8 cellular contexts compared by ENCODE assay signal in genomic region chr20:56554869-56555268, GRCh38. TPM values are rescaled to one million over a fixed set of nuclear protein-coding genes. Genes with fewer than 3 reads are reported as not detected.
DNase-seq lines count a peak whose midpoint lies in the region; ATAC-seq and TF ChIP-seq lines count a peak whose summit lies in the region.

No MANE protein-coding gene starts in this region.

- TF ChIP-seq CTCF in OCI-LY3 (IDR thresholded peaks at IDR 0.05; ENCODE audit: low read depth, low read length) (no peak), right lobe of liver (IDR thresholded peaks at IDR 0.05) (no peak), sigmoid colon (IDR thresholded peaks at IDR 0.05) (no peak)

- H3K9me3 ChIP-seq in OCI-LY3 (ENCODE audit: insufficient read depth, low read length), result no peaks in the 10 kb centered on the region
- no peaks in the 10 kb centered on the region for H3K9me3 ChIP-seq in right lobe of liver
- H3K9me3 ChIP-seq in sigmoid colon, result no peaks in the 10 kb centered on the region

- TF ChIP-seq POLR2A in right lobe of liver (IDR thresholded peaks at IDR 0.05), result no peak
- TF ChIP-seq POLR2A in sigmoid colon (IDR thresholded peaks at IDR 0.05), result no peak

- ATAC-seq in activated CD8-positive, alpha-beta memory T cell treated with anti-CD3 and anti-CD28 coated beads, Interleukin-2, amount 10 ng/mL, durations not matched to agents 7 days and 5 days, result peak; percentile 69
- ATAC-seq in GM21786 (IDR thresholded peaks at IDR 0.05; ENCODE audit: unreplicated experiment) (peak; percentile 76), right lobe of liver (peak; percentile 46 to 80 (median 56))

- H3K36me3 ChIP-seq in OCI-LY3 (replicated peaks; ENCODE audit: low read depth, low read length) (no peaks in the 10 kb centered on the region), right lobe of liver (no peaks in the 10 kb centered on the region), sigmoid colon (no peaks in the 10 kb centered on the region)

- peak overlapping the region; percentile 4 for H3K27ac Mint-ChIP-seq in activated CD8-positive, alpha-beta memory T cell treated with anti-CD3 and anti-CD28 coated beads, Interleukin-2, amount 10 ng/mL, durations not matched to agents 7 days and 5 days

- peak overlapping the region; percentile 7; the same call in 1 of the 2 replicates for H3K9ac ChIP-seq in OCI-LY3 (ENCODE audit: low read length)

- no peaks in the 10 kb centered on the region for H3K79me2 ChIP-seq in OCI-LY3 (ENCODE audit: low read length)

- H3K27ac ChIP-seq in OCI-LY3 (ENCODE audit: low read length) (peak overlapping the region; percentile 64), right lobe of liver (no peak overlapping the region), sigmoid colon (no peak overlapping the region)

- H3K4me1 ChIP-seq in OCI-LY3 (ENCODE audit: low read length) (peaks cover 42% of the 10 kb centered on the region), right lobe of liver (no peaks in the 10 kb centered on the region), sigmoid colon (peaks cover 0 to 9% (median 6%) of the 10 kb centered on the region in 4 donors)

- intact Hi-C loops in right lobe of liver (cut with DNase I), result no loop called here
- intact Hi-C loops in sigmoid colon (cut with DNase I), result loop anchor here (5.0 to 10.0 kb wide), 3 partner anchors 390 to 792 kb away; no protein-coding TSS in a partner anchor

- CTCF ChIA-PET in activated CD8-positive, alpha-beta memory T cell treated with anti-CD3 and anti-CD28 coated beads, Interleukin-2, amount 10 ng/mL, durations not matched to agents 7 days and 5 days (lab: Charles Lee), result no interaction called here

- no peaks in the 10 kb centered on the region for H3K9me3 Mint-ChIP-seq in activated CD8-positive, alpha-beta memory T cell treated with anti-CD3 and anti-CD28 coated beads, Interleukin-2, amount 10 ng/mL, durations not matched to agents 7 days and 5 days (ENCODE audit: low read depth)

- no peak overlapping the region for H2AFZ ChIP-seq in OCI-LY3 (ENCODE audit: low read depth, low read length)

- H4K20me1 ChIP-seq in OCI-LY3 (ENCODE audit: insufficient read depth, low read length), result no peaks in the 10 kb centered on the region

- peak overlapping the region; percentile 39 for H3K4me3 ChIP-seq in OCI-LY3 (ENCODE audit: low read length)
- no peak overlapping the region for H3K4me3 ChIP-seq in right lobe of liver
- no peak overlapping the region for H3K4me3 ChIP-seq in sigmoid colon

- no peak for TF ChIP-seq EP300 in sigmoid colon (IDR thresholded peaks at IDR 0.05)

- WGBS in right lobe of liver (ENCODE audit: insufficient coverage, low coverage, low lambda C conversion rate, missing lambda C conversion rate), result 19% methylated on average over 4 of the region's 4 CpGs
- WGBS in sigmoid colon, 2 donors, result 3 to 15% methylated on average over 4 of the region's 4 CpGs

- no peak for DNase-seq in activated CD8-positive, alpha-beta memory T cell treated with anti-CD3 and anti-CD28 coated beads, Interleukin-2, amount 10 ng/mL, durations not matched to agents 7 days and 5 days
- DNase-seq in activated CD8-positive, alpha-beta memory T cell treated with anti-CD3 and anti-CD28 coated beads for 24 hours, result no peak
- DNase-seq in HT-29 (ENCODE audit: low spot score) (peak; percentile 79), cerebellum (ENCODE audit: low spot score) (peak; percentile 49), right lobe of liver (no peak), sigmoid colon (no peak)

- peak overlapping the region; percentile 68 for H3K4me2 ChIP-seq in OCI-LY3 (ENCODE audit: low read length)

- H3K36me3 Mint-ChIP-seq in activated CD8-positive, alpha-beta memory T cell treated with anti-CD3 and anti-CD28 coated beads, Interleukin-2, amount 10 ng/mL, durations not matched to agents 7 days and 5 days, result no peaks in the 10 kb centered on the region

- peak overlapping the region; percentile 1 for H3K4me3 Mint-ChIP-seq in activated CD8-positive, alpha-beta memory T cell treated with anti-CD3 and anti-CD28 coated beads, Interleukin-2, amount 10 ng/mL, durations not matched to agents 7 days and 5 days

- peaks cover 4% of the 10 kb centered on the region for H3K27me3 Mint-ChIP-seq in activated CD8-positive, alpha-beta memory T cell treated with anti-CD3 and anti-CD28 coated beads, Interleukin-2, amount 10 ng/mL, durations not matched to agents 7 days and 5 days

- H3K27me3 ChIP-seq in OCI-LY3 (ENCODE audit: low read depth, low read length), result peaks cover 10% of the 10 kb centered on the region
- no peaks in the 10 kb centered on the region for H3K27me3 ChIP-seq in right lobe of liver
- H3K27me3 ChIP-seq in sigmoid colon, result no peaks in the 10 kb centered on the region

- H3K4me1 Mint-ChIP-seq in activated CD8-positive, alpha-beta memory T cell treated with anti-CD3 and anti-CD28 coated beads, Interleukin-2, amount 10 ng/mL, durations not matched to agents 7 days and 5 days, result peaks cover 9% of the 10 kb centered on the region

RNA-seq across cellular contexts. Expression of gene FAM209B, which starts 21.8 kb away (rescaled TPM):
- total RNA-seq in activated CD8-positive, alpha-beta memory T cell treated with anti-CD3 and anti-CD28 coated beads, Interleukin-2, amount 10 ng/mL, durations not matched to agents 7 days and 5 days, result 1 to 10 TPM; 1.3 to 1.7 TPM
- total RNA-seq in HT-29 (2014; rRNA removed; shearing (Covaris generic)), result not detected in 2 replicates
- not detected for total RNA-seq in cerebellum
- total RNA-seq in right lobe of liver, result under 1 TPM in 1 of 6 experiments, not detected in 5; 0.44 TPM
- not detected for total RNA-seq in sigmoid colon
- under 1 TPM in 1 of 3 donors, not detected in 2; 0.44 TPM for polyA plus RNA-seq in sigmoid colon

RNA-seq across cellular contexts. Expression of gene FAM209A, which starts 30.3 kb away (rescaled TPM):
- total RNA-seq in activated CD8-positive, alpha-beta memory T cell treated with anti-CD3 and anti-CD28 coated beads, Interleukin-2, amount 10 ng/mL, durations not matched to agents 7 days and 5 days, result 1 to 10 TPM; 1.4 to 1.7 TPM
- 0.13 and 0.83 TPM in 2 replicates for total RNA-seq in HT-29 (2014; rRNA removed; shearing (Covaris generic))
- total RNA-seq in cerebellum, result not detected
- under 1 TPM in 2 of 6 experiments, not detected in 4; 0.24 to 0.37 TPM for total RNA-seq in right lobe of liver
- 1 to 10 TPM in 1 of 4 donors, not detected in 3; 1.4 TPM for total RNA-seq in sigmoid colon
- polyA plus RNA-seq in sigmoid colon, result under 1 TPM in 1 of 3 donors, not detected in 2; 0.45 TPM

Comparison
In these comparisons a context has a peak if more than half of its experiments do, and no peak if none do; other contexts are left out.
1. DNase-seq: peak in HT-29 (single experiment) and cerebellum (single experiment); none in activated CD8-positive, alpha-beta memory T cell treated with anti-CD3 and anti-CD28 coated beads, Interleukin-2, amount 10 ng/mL, durations not matched to agents 7 days and 5 days (single experiment), activated CD8-positive, alpha-beta memory T cell treated with anti-CD3 and anti-CD28 coated beads for 24 hours (single experiment), right lobe of liver (0 of 3) and sigmoid colon (single experiment).
2. Peak in every context shown above with its lines, with median percentiles within 50 percentile points of each other: ATAC-seq.